ENCODE assay signal across 10 cellular contexts in the genomic region with DNA sequence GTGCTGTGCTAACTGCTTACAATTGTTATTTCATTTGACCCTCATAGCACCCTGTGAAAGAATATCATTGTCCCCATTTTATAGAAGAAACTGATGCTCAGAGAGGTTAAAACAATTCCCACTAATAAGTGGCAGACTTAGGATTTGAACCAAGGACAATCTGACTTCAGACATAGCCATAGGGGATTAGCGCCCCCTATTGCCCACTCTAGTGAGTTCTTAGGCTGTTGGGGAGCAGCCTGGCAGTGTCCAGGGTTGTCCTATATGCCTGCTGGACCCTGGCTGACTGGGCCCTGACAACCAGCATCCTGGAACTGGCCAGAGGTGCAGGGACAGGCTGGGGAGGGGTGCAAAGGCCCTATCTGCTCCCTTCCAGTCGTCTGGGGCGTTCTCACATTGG. TPM values are rescaled to one million over a fixed set of nuclear protein-coding genes. Genes with fewer than 3 reads are reported as not detected.
DNase-seq lines count a peak whose midpoint lies in the region; ATAC-seq and TF ChIP-seq lines count a peak whose summit lies in the region.
"Had no signal": no experiment of that assay in that cellular context is flagged by ENCODE, and none has a peak within 500 bp of the region (broad histone marks: within the 10 kb centered on the region; RNA-seq: fewer than 3 reads in every experiment).

No MANE protein-coding gene starts in this region.

- no peak overlapping the region for H3K4me3 Mint-ChIP-seq in CD4-positive, alpha-beta memory T cell
- H3K4me3 Mint-ChIP-seq: activated naive CD8-positive, alpha-beta T cell treated with anti-CD3 and anti-CD28 coated beads, Interleukin-2, amount 10 ng/mL, durations not matched to agents 7 days and 5 days had no signal

- peaks cover 1% of the 10 kb centered on the region; the same call in 1 of the 2 replicates for H3F3A ChIP-seq in PC-9 (ENCODE audit: insufficient read depth, low read depth)

- H3K4me1 ChIP-seq in PC-9 (replicated peaks; ENCODE audit: insufficient read depth) (no peaks in the 10 kb centered on the region), uterus (no peaks in the 10 kb centered on the region)
- peaks cover 3% of the 10 kb centered on the region for H3K4me1 ChIP-seq in CD4-positive, alpha-beta memory T cell (ENCODE audit: insufficient read depth, low read length)

- no peaks in the 10 kb centered on the region for H3K27me3 ChIP-seq in PC-9 (ENCODE audit: insufficient read depth, low read depth)
- no peaks in the 10 kb centered on the region for H3K27me3 ChIP-seq in uterus
- no peaks in the 10 kb centered on the region for H3K27me3 ChIP-seq in CD4-positive, alpha-beta memory T cell (ENCODE audit: insufficient read depth, low read length)

- no peaks in the 10 kb centered on the region for H3K36me3 Mint-ChIP-seq in CD4-positive, alpha-beta memory T cell
- H3K36me3 Mint-ChIP-seq: activated naive CD8-positive, alpha-beta T cell treated with anti-CD3 and anti-CD28 coated beads, Interleukin-2, amount 10 ng/mL, durations not matched to agents 7 days and 5 days had no signal

- no peak overlapping the region for H3K4me3 ChIP-seq in GM12864 (ENCODE audit: low read depth, low read length)
- no peak overlapping the region for H3K4me3 ChIP-seq in PC-9
- H3K4me3 ChIP-seq in fibroblast of mammary gland (ENCODE audit: control insufficient read depth, low read depth, low read length) = no peak overlapping the region
- H3K4me3 ChIP-seq in uterus = no peak overlapping the region
- no peak overlapping the region for H3K4me3 ChIP-seq in CD4-positive, alpha-beta memory T cell (ENCODE audit: low read length in 2 of 2)

- no peaks in the 10 kb centered on the region for H4K20me1 ChIP-seq in PC-9 (ENCODE audit: insufficient read depth)

- no peak for ATAC-seq in GM19452 (IDR thresholded peaks at IDR 0.05; ENCODE audit: unreplicated experiment)

- H3K36me3 ChIP-seq in PC-9 (ENCODE audit: low read depth) = no peaks in the 10 kb centered on the region
- H3K36me3 ChIP-seq in uterus = no peaks in the 10 kb centered on the region
- H3K36me3 ChIP-seq in CD4-positive, alpha-beta memory T cell (ENCODE audit: insufficient read depth, low read length) = no peaks in the 10 kb centered on the region

- H2AFZ ChIP-seq in PC-9 = no peak overlapping the region

- no peak overlapping the region for H3K27ac Mint-ChIP-seq in CD4-positive, alpha-beta memory T cell
- H3K27ac Mint-ChIP-seq: activated naive CD8-positive, alpha-beta T cell treated with anti-CD3 and anti-CD28 coated beads, Interleukin-2, amount 10 ng/mL, durations not matched to agents 7 days and 5 days had no signal

- BruUV-seq in PC-9 (replicated peaks; lab: Mats Ljungman, UMichigan) = no TSS peak

- no peaks in the 10 kb centered on the region for H3K27me3 Mint-ChIP-seq in CD4-positive, alpha-beta memory T cell

- intact Hi-C loops in PC-9 (cut with micrococcal nuclease; ENCODE audit: unreplicated experiment) = loop anchor here (5.0 to 10.0 kb wide), 5 partner anchors 47 to 1322 kb away; partner anchors contain the start of genes BTD and HACL1
- intact Hi-C loops in uterus (cut with DNase I; ENCODE audit: low total_unique reads) = loop anchor here (5.0 kb wide), 1 partner anchor 202 kb away; no protein-coding TSS in a partner anchor
- intact Hi-C loops in CD4-positive, alpha-beta memory T cell (cut with micrococcal nuclease) = no loop called here

- no peaks in the 10 kb centered on the region for H3K9me2 ChIP-seq in PC-9 (ENCODE audit: insufficient read depth)

- H3K79me2 ChIP-seq in PC-9 (ENCODE audit: low read depth) = no peaks in the 10 kb centered on the region

- peak; percentile 25 for DNase-seq in AG08396 (ENCODE audit: low spot score)
- DNase-seq in GM12864 (ENCODE audit: low read depth) = no peak
- DNase-seq in PC-9 = peak in 1 of 2 experiments; percentile 10
- peak; percentile 63 for DNase-seq in fibroblast of mammary gland (ENCODE audit: low read depth)
- DNase-seq in NK-92 (lab: John Stamatoyannopoulos, UW; ENCODE audit: unreplicated experiment) = no peak
- no peak for DNase-seq in uterus
- no peak for DNase-seq in CD4-positive, alpha-beta memory T cell
- DNase-seq: activated naive CD8-positive, alpha-beta T cell treated with anti-CD3 and anti-CD28 coated beads, Interleukin-2, amount 10 ng/mL, durations not matched to agents 7 days and 5 days; NCI-H2171 had no signal

- H3K27ac ChIP-seq in PC-9 (no peak overlapping the region), uterus (no peak overlapping the region)
- no peak overlapping the region for H3K27ac ChIP-seq in CD4-positive, alpha-beta memory T cell (ENCODE audit: low read depth, low read length)

- CTCF ChIA-PET in PC-9 (lab: Charles Lee) = no interaction called here
- CTCF ChIA-PET in CD4-positive, alpha-beta memory T cell (lab: Charles Lee; ENCODE audit: partially characterized antibody) = interaction anchor here (0.9 to 2.5 kb wide), 4 partner anchors 15 to 1045 kb away, joined by 3 to 12 read pairs (median 3); partner anchors contain the start of genes DPH3 and OXNAD1

- H3K9me3 ChIP-seq in PC-9 (ENCODE audit: insufficient read depth, low read depth) = no peaks in the 10 kb centered on the region
- no peaks in the 10 kb centered on the region for H3K9me3 ChIP-seq in uterus
- no peaks in the 10 kb centered on the region for H3K9me3 ChIP-seq in CD4-positive, alpha-beta memory T cell (ENCODE audit: control insufficient read depth in 1 of 2, low read length in 2 of 2)

- POLR2A ChIA-PET in PC-9 (lab: Charles Lee; ENCODE audit: unreplicated experiment) = no interaction called here
- POLR2A ChIA-PET in CD4-positive, alpha-beta memory T cell (lab: Charles Lee; ENCODE audit: partially characterized antibody) = no interaction called here

- peaks cover 0 to 1% (median 0%) of the 10 kb centered on the region in 8 donors for H3K9me3 Mint-ChIP-seq in CD4-positive, alpha-beta memory T cell
- H3K9me3 Mint-ChIP-seq: activated naive CD8-positive, alpha-beta T cell treated with anti-CD3 and anti-CD28 coated beads, Interleukin-2, amount 10 ng/mL, durations not matched to agents 7 days and 5 days had no signal

- no peak for TF ChIP-seq POLR2A in uterus (IDR thresholded peaks at IDR 0.05)

- peaks cover 4 to 17% (median 9%) of the 10 kb centered on the region in 4 donors for H3K4me1 Mint-ChIP-seq in CD4-positive, alpha-beta memory T cell

- TF ChIP-seq CTCF in GM12864 (IDR thresholded peaks at IDR 0.05; ENCODE audit: low read depth, low read length, missing control alignments) (peak; percentile 59), PC-9 (conservative IDR thresholded peaks at IDR 0.05) (peak; percentile 67), fibroblast of mammary gland (conservative IDR thresholded peaks at IDR 0.05; ENCODE audit: control insufficient read depth, insufficient read depth, low read depth, low read length) (peak; percentile 63), uterus (IDR thresholded peaks at IDR 0.05) (no peak)

- no peak overlapping the region for H3K4me2 ChIP-seq in PC-9

RNA-seq across cellular contexts. Expression of gene DPH3, which starts 15.4 kb away (rescaled TPM):
- total RNA-seq in PC-9 (2021) = 12.1 and 16.2 TPM in 2 replicates
- 10 to 100 TPM; 18.2 to 24.2 (median 19.3) TPM for total RNA-seq in uterus
- total RNA-seq in CD4-positive, alpha-beta memory T cell = 10 to 100 TPM; 15.2 to 15.4 TPM
- 10 to 100 TPM; 19.6 to 39.7 TPM for polyA plus RNA-seq in CD4-positive, alpha-beta memory T cell

RNA-seq across cellular contexts. Expression of gene OXNAD1, which starts 15.7 kb away (rescaled TPM):
- 15.7 and 18.5 TPM in 2 replicates for total RNA-seq in PC-9 (2021)
- total RNA-seq in uterus = 10 to 100 TPM; 14.7 to 33.2 (median 32.3) TPM
- total RNA-seq in CD4-positive, alpha-beta memory T cell = 10 to 100 TPM; 78.5 to 84.7 TPM
- polyA plus RNA-seq in CD4-positive, alpha-beta memory T cell = 10 to 100 TPM; 61.7 to 68.0 TPM

Comparison
In these comparisons a context has a peak if more than half of its experiments do, and no peak if none do; other contexts are left out.
1. DNase-seq: peak in AG08396 (single experiment) and fibroblast of mammary gland (single experiment); none in GM12864 (single experiment), NK-92 (single experiment), uterus (0 of 2) and CD4-positive, alpha-beta memory T cell (0 of 5).
2. CTCF ChIP-seq: peak in GM12864 (single experiment), PC-9 (single experiment) and fibroblast of mammary gland (single experiment); none in uterus (0 of 4).